Comparison of ENCODE assay signal across 22 cellular contexts in genomic region chr1:212107481-212107880, GRCh38.
DNase-seq lines count a peak whose midpoint lies in the region; ATAC-seq and TF ChIP-seq lines count a peak whose summit lies in the region.
"Had no signal": no experiment of that assay in that cellular context is flagged by ENCODE, and none has a peak within 500 bp of the region (broad histone marks: within the 10 kb centered on the region; RNA-seq: fewer than 3 reads in every experiment).

No MANE protein-coding gene starts in this region.

- H3K79me2 ChIP-seq in MM.1S (ENCODE audit: low read length): no peaks in the 10 kb centered on the region; the same call in 1 of the 2 replicates

- no peaks in the 10 kb centered on the region for H3K27me3 Mint-ChIP-seq in naive thymus-derived CD4-positive, alpha-beta T cell
- H3K27me3 Mint-ChIP-seq in progenitor cell of endocrine pancreas: no peaks in the 10 kb centered on the region
- H3K27me3 Mint-ChIP-seq: CD4-positive, alpha-beta T cell had no signal

- no peak for TF ChIP-seq POLR2A in heart left ventricle (IDR thresholded peaks at IDR 0.05)

- TF ChIP-seq CTCF in heart left ventricle (IDR thresholded peaks at IDR 0.05) (no peak), progenitor cell of endocrine pancreas (IDR thresholded peaks at IDR 0.05; ENCODE audit: unreplicated experiment) (no peak), MM.1S (IDR thresholded peaks at IDR 0.05; ENCODE audit: low read length) (no peak)

- no peak overlapping the region for H3K4me3 Mint-ChIP-seq in naive thymus-derived CD4-positive, alpha-beta T cell
- no peak overlapping the region for H3K4me3 Mint-ChIP-seq in progenitor cell of endocrine pancreas (ENCODE audit: low read depth)
- H3K4me3 Mint-ChIP-seq: CD4-positive, alpha-beta T cell had no signal

- peak in 3 of 5 donors; percentile 17 to 33 (median 32) for DNase-seq in heart left ventricle
- DNase-seq in Right ventricle myocardium superior: no peak
- DNase-seq in Jurkat, Clone E6-1 (ENCODE audit: low read depth, low spot score): peak; percentile 74
- peak; percentile 86 for DNase-seq in dermis blood vessel endothelial cell
- DNase-seq in lung microvascular endothelial cell (ENCODE audit: low read depth in 2 of 2): peak; percentile 21 to 67
- no peak for DNase-seq in naive thymus-derived CD4-positive, alpha-beta T cell
- DNase-seq in progenitor cell of endocrine pancreas (ENCODE audit: low spot score, unreplicated experiment): no peak
- DNase-seq in MM.1S: no peak
- DNase-seq: AML-193; CD4-positive, alpha-beta T cell; GM23248; HCEC 1CT; IMR-90; NCI-H1694; NCI-H2029 treated with DMSO at 0.1 percent for 48 hours; NCI-H2171 treated with DMSO at 0.1 percent for 48 hours; NCI-H345; NCI-H510A treated with DMSO at 0.1 percent for 48 hours had no signal

- H3K9ac ChIP-seq in MM.1S (ENCODE audit: low read length): no peak overlapping the region
- H3K9ac ChIP-seq: BLaER1 treated with 17β-estradiol and CSF1 and Interleukin-3, amounts not matched to agents 10 nM and 100 nM; GM23248; KMS-11 had no signal

- H3F3A ChIP-seq in MM.1S (ENCODE audit: insufficient read depth, low read length): no peaks in the 10 kb centered on the region

- intact Hi-C loops in heart left ventricle (cut with DNase I) (loop anchor here in 1 of 10 donors (2.0 kb wide), 1 partner anchor 59 kb away; no protein-coding TSS in a partner anchor), Right ventricle myocardium superior (cut with DNase I) (no loop called here)
- intact Hi-C loops in naive thymus-derived CD4-positive, alpha-beta T cell (cut with micrococcal nuclease): no loop called here

- H3K9me2 ChIP-seq in MM.1S (replicated peaks; ENCODE audit: insufficient read depth, low read length): no peaks in the 10 kb centered on the region

- H3K4me3 ChIP-seq in heart left ventricle (no peak overlapping the region), MM.1S (ENCODE audit: low read length) (no peak overlapping the region)
- H3K4me3 ChIP-seq in Jurkat, Clone E6-1 (ENCODE audit: low read length): no peak overlapping the region
- no peak overlapping the region for H3K4me3 ChIP-seq in naive thymus-derived CD4-positive, alpha-beta T cell (ENCODE audit: low read length)
- H3K4me3 ChIP-seq: A549; BLaER1 treated with 17β-estradiol and CSF1 and Interleukin-3, amounts not matched to agents 10 nM and 100 nM; GM23248; SJSA1 had no signal

- H3K9me3 ChIP-seq in heart left ventricle: no peaks in the 10 kb centered on the region
- no peaks in the 10 kb centered on the region for H3K9me3 ChIP-seq in naive thymus-derived CD4-positive, alpha-beta T cell (ENCODE audit: control insufficient read depth in 2 of 3, low read length in 3 of 3)
- no peaks in the 10 kb centered on the region for H3K9me3 ChIP-seq in MM.1S (replicated peaks; ENCODE audit: insufficient read depth, low read length)
- H3K9me3 ChIP-seq: A549; BLaER1 treated with 17β-estradiol and CSF1 and Interleukin-3, amounts not matched to agents 10 nM and 100 nM; SJSA1 had no signal

- no peak overlapping the region for H2AFZ ChIP-seq in MM.1S (ENCODE audit: low read length)
- H2AFZ ChIP-seq: GM23248 had no signal

- H3K27ac ChIP-seq in heart left ventricle (peak overlapping the region in 7 of 12 donors; percentile 5 to 26 (median 11)), MM.1S (ENCODE audit: low read length) (no peak overlapping the region)
- H3K27ac ChIP-seq in naive thymus-derived CD4-positive, alpha-beta T cell (ENCODE audit: low read depth, low read length): no peak overlapping the region
- H3K27ac ChIP-seq: A549; BLaER1 treated with 17β-estradiol and CSF1 and Interleukin-3, amounts not matched to agents 10 nM and 100 nM; GM23248; KMS-11; SJSA1 had no signal

- POLR2A ChIA-PET in naive thymus-derived CD4-positive, alpha-beta T cell (lab: Charles Lee): interaction anchor here (1.0 kb wide), 1 partner anchor 10 kb away, joined by 3 read pairs; no protein-coding TSS in a partner anchor

- H3K36me3 ChIP-seq in heart left ventricle (no peaks in the 10 kb centered on the region), MM.1S (replicated peaks; ENCODE audit: insufficient read depth, low read length) (no peaks in the 10 kb centered on the region)
- no peaks in the 10 kb centered on the region for H3K36me3 ChIP-seq in naive thymus-derived CD4-positive, alpha-beta T cell (ENCODE audit: control insufficient read depth in 2 of 3, insufficient read depth in 3 of 3, low read length in 3 of 3)

- H3K36me3 Mint-ChIP-seq in naive thymus-derived CD4-positive, alpha-beta T cell: peaks cover 0 to 12% (median 0%) of the 10 kb centered on the region in 5 donors
- peaks cover 1% of the 10 kb centered on the region for H3K36me3 Mint-ChIP-seq in progenitor cell of endocrine pancreas (ENCODE audit: insufficient read depth)

- no peak overlapping the region for H3K4me2 ChIP-seq in MM.1S (ENCODE audit: low read depth, low read length)
- H3K4me2 ChIP-seq: A549; BLaER1 treated with 17β-estradiol and CSF1 and Interleukin-3, amounts not matched to agents 10 nM and 100 nM; KMS-11 had no signal

- H3K4me1 Mint-ChIP-seq in naive thymus-derived CD4-positive, alpha-beta T cell: peaks cover 0 to 14% (median 9%) of the 10 kb centered on the region in 7 donors
- H3K4me1 Mint-ChIP-seq in progenitor cell of endocrine pancreas (ENCODE audit: low read depth): peaks cover 26% of the 10 kb centered on the region

- peaks cover 0 to 67% (median 31%) of the 10 kb centered on the region in 12 donors for H3K4me1 ChIP-seq in heart left ventricle
- no peaks in the 10 kb centered on the region for H3K4me1 ChIP-seq in naive thymus-derived CD4-positive, alpha-beta T cell (ENCODE audit: control insufficient read depth in 2 of 2, insufficient read depth in 2 of 2, low read length in 2 of 2)
- 0 out of 2 replicates have a peak, but pooled peaks cover 4% of the 10 kb centered on the region for H3K4me1 ChIP-seq in MM.1S (ENCODE audit: low read length)
- H3K4me1 ChIP-seq: A549 had no signal

- CTCF ChIA-PET in naive thymus-derived CD4-positive, alpha-beta T cell (lab: Charles Lee): no interaction called here

- H3K9me3 Mint-ChIP-seq in naive thymus-derived CD4-positive, alpha-beta T cell: no peaks in the 10 kb centered on the region
- no peaks in the 10 kb centered on the region for H3K9me3 Mint-ChIP-seq in progenitor cell of endocrine pancreas (ENCODE audit: low read depth)
- H3K9me3 Mint-ChIP-seq: CD4-positive, alpha-beta T cell had no signal

- 51 to 66% (median 64%) methylated on average over 3 of the region's 3 CpGs for WGBS in heart left ventricle, 4 donors

- no peaks in the 10 kb centered on the region; the same call in 1 of the 2 replicates for H4K20me1 ChIP-seq in MM.1S (ENCODE audit: insufficient read depth, low read length)
- H4K20me1 ChIP-seq: BLaER1 treated with 17β-estradiol and CSF1 and Interleukin-3, amounts not matched to agents 10 nM and 100 nM had no signal

- ATAC-seq in heart left ventricle (peak in 1 of 4 donors; percentile 84), Right ventricle myocardium superior (ENCODE audit: poor library complexity) (no peak)
- ATAC-seq in naive thymus-derived CD4-positive, alpha-beta T cell: no peak
- ATAC-seq: A549 had no signal

- H3K27me3 ChIP-seq in heart left ventricle: no peaks in the 10 kb centered on the region
- H3K27me3 ChIP-seq in naive thymus-derived CD4-positive, alpha-beta T cell (ENCODE audit: control insufficient read depth in 2 of 2, insufficient read depth in 2 of 2, low read length in 2 of 2): no peaks in the 10 kb centered on the region
- H3K27me3 ChIP-seq in MM.1S (replicated peaks; ENCODE audit: insufficient read depth, low read length): no peaks in the 10 kb centered on the region
- H3K27me3 ChIP-seq: BLaER1 treated with 17β-estradiol and CSF1 and Interleukin-3, amounts not matched to agents 10 nM and 100 nM; SJSA1 had no signal

- H3K27ac Mint-ChIP-seq in naive thymus-derived CD4-positive, alpha-beta T cell: no peak overlapping the region
- no peak overlapping the region for H3K27ac Mint-ChIP-seq in progenitor cell of endocrine pancreas
- H3K27ac Mint-ChIP-seq: CD4-positive, alpha-beta T cell had no signal

Comparison
In these comparisons a context has a peak if more than half of its experiments do, and no peak if none do; other contexts are left out.
1. DNase-seq: peak in heart left ventricle (3 of 5), Jurkat, Clone E6-1 (single experiment), dermis blood vessel endothelial cell (single experiment) and lung microvascular endothelial cell (2 of 2); none in Right ventricle myocardium superior (single experiment), naive thymus-derived CD4-positive, alpha-beta T cell (0 of 9), progenitor cell of endocrine pancreas (single experiment) and MM.1S (single experiment).
2. H3K27ac ChIP-seq: peak in heart left ventricle (7 of 12); none in naive thymus-derived CD4-positive, alpha-beta T cell (single experiment) and MM.1S (single experiment).